In genomic region chr20:47075263-47075662, GRCh38 we compare ENCODE assay signal across 19 cellular contexts.
A peak's percentile ranks its signal among the peaks of the same experiment; 100 is the strongest.
DNase-seq lines count a peak whose midpoint lies in the region; ATAC-seq, FAIRE-seq and TF ChIP-seq lines count a peak whose summit lies in the region.
"Had no signal": no experiment of that assay in that cellular context is flagged by ENCODE, and none has a peak within 500 bp of the region (broad histone marks: within the 10 kb centered on the region; RNA-seq: fewer than 3 reads in every experiment).

No MANE protein-coding gene starts in this region.

- DNase-seq in colonic mucosa (peak; percentile 66), mucosa of descending colon (peak in 1 of 3 donors; percentile 46), urothelium cell line (ENCODE audit: low spot score) (no peak), Ammon's horn (ENCODE audit: low spot score) (no peak), NCI-H526 treated with DMSO at 0.1 percent for 48 hours (lab: John Stamatoyannopoulos, UW) (no peak), globus pallidus (ENCODE audit: low spot score) (no peak)
- DNase-seq: CD4-positive, CD25-positive, alpha-beta regulatory T cell; CD8-positive, alpha-beta T cell; DMS53; DMS79 treated with DMSO at 0.1 percent for 48 hours; GF-D8; H9 had no signal

- no peaks in the 10 kb centered on the region for H3K36me3 ChIP-seq in colonic mucosa
- H3K36me3 ChIP-seq in mucosa of descending colon (ENCODE audit: low read depth), result no peaks in the 10 kb centered on the region
- H3K36me3 ChIP-seq: BLaER1 had no signal

- H3K4me3 ChIP-seq in colonic mucosa, result no peak overlapping the region
- no peak overlapping the region for H3K4me3 ChIP-seq in mucosa of descending colon
- H3K4me3 ChIP-seq: BLaER1, GM23338 had no signal

- intact Hi-C loops in colonic mucosa (cut with DNase I), result no loop called here
- intact Hi-C loops in mucosa of descending colon (cut with DNase I, micrococcal nuclease), result no loop called here

- H3K9me3 ChIP-seq in colonic mucosa, result no peaks in the 10 kb centered on the region
- H3K9me3 ChIP-seq in mucosa of descending colon, result no peaks in the 10 kb centered on the region

- peak; percentile 13 for FAIRE-seq in urothelium cell line (lab: Jason Lieb, UNC)
- FAIRE-seq: D721Med, GM12891, GM18507 had no signal

- TF ChIP-seq CTCF in colonic mucosa (IDR thresholded peaks at IDR 0.05), result no peak
- TF ChIP-seq CTCF in mucosa of descending colon (IDR thresholded peaks at IDR 0.05), result no peak

- no peaks in the 10 kb centered on the region for H3K4me1 ChIP-seq in colonic mucosa
- H3K4me1 ChIP-seq in mucosa of descending colon (ENCODE audit: low read depth), result no peaks in the 10 kb centered on the region
- H3K4me1 ChIP-seq: BLaER1 had no signal

- H3K27ac ChIP-seq in colonic mucosa, result no peak overlapping the region
- H3K27ac ChIP-seq: BLaER1, C4-2B had no signal

- H3K9ac ChIP-seq in colonic mucosa (ENCODE audit: low read depth in 2 of 2, low read length in 2 of 2), result no peak overlapping the region
- H3K9ac ChIP-seq: BLaER1 had no signal

- peak; percentile 96 for ATAC-seq in mucosa of descending colon
- ATAC-seq: CD8-positive, alpha-beta T cell; GM23338; HCT116 had no signal

- no peaks in the 10 kb centered on the region for H3K27me3 ChIP-seq in colonic mucosa
- H3K27me3 ChIP-seq: BLaER1 had no signal
